9 cellular contexts compared by ENCODE assay signal in the genomic region with DNA sequence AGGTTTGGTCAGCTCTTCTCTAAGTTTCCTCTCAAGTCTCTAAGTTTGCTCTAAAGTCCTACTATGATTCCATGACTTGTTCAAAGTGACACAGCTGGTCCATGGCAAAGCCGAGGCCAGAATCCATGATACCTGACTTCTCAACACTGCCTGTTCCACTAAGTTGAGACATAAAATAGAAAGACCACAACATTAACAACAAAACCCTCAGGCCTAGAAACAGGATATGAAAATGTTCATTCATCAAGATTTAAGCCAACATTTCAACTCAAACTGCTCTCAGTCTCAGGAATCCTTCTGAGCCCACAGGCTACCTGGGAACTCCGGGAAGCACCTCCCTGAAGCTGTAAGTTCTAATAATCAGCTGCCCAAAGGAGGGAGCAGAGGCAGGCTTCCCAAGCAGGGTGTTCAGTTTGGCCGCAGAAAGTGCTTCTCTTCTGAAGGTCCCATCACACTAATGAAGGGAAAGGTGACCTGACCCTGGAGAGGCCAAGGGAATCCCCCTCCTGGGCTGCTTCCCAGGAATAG.
DNase-seq lines count a peak whose midpoint lies in the region; ATAC-seq, FAIRE-seq and TF ChIP-seq lines count a peak whose summit lies in the region.
"Had no signal": no experiment of that assay in that cellular context is flagged by ENCODE, and none has a peak within 500 bp of the region (broad histone marks: within the 10 kb centered on the region; RNA-seq: fewer than 3 reads in every experiment).

No MANE protein-coding gene starts in this region.

- H2BK15ac ChIP-seq in H1 (ENCODE audit: low read length), result no peak overlapping the region

- H2BK5ac ChIP-seq in H1 (ENCODE audit: low read depth, low read length), result peak overlapping the region; percentile 97

- H4K91ac ChIP-seq in H1 (replicated peaks; ENCODE audit: insufficient read length, low read length), result no peak overlapping the region

- H2AFZ ChIP-seq in H1 (ENCODE audit: low read length), result no peak overlapping the region

- POLR2A ChIA-PET in RWPE1 (lab: Yijun Ruan, JAX; ENCODE audit: low non-redundant PET) (no interaction called here), H1 (lab: Charles Lee; ENCODE audit: partially characterized antibody) (interaction anchor here (0.6 to 1.3 kb wide), 2 partner anchors 34 to 63 kb away, joined by 3 to 5 read pairs; partner anchors contain the start of gene STK17A)

- H3K14ac ChIP-seq in H1 (ENCODE audit: insufficient read length), result no peak overlapping the region

- no peak for ATAC-seq in GM18517 (IDR thresholded peaks at IDR 0.05; ENCODE audit: unreplicated experiment)

- H2BK12ac ChIP-seq in H1 (ENCODE audit: low read depth, low read length), result no peak overlapping the region

- peaks cover 8% of the 10 kb centered on the region for H3K79me1 ChIP-seq in H1 (ENCODE audit: low read depth, low read length)

- H3K9me3 ChIP-seq in H1 (ENCODE audit: insufficient read depth in 2 of 2, low read depth in 1 of 2, low read length in 1 of 2), result no peaks in the 10 kb centered on the region

- H3K4me3 ChIP-seq in H1 (ENCODE audit: extremely low read depth in 1 of 4, insufficient read depth in 2 of 4, low read depth in 3 of 4, low read length in 4 of 4), result no peak overlapping the region
- no peak overlapping the region for H3K4me3 ChIP-seq in rectal smooth muscle tissue (ENCODE audit: low read length)

- DNase-seq in Daoy (ENCODE audit: low read depth), result peak; percentile 45
- DNase-seq in RWPE1 (ENCODE audit: low spot score), result no peak
- no peak for DNase-seq in H1 (ENCODE audit: low read depth in 1 of 2, low spot score in 2 of 2)
- DNase-seq in stimulated activated CD8-positive, alpha-beta memory T cell treated with anti-CD3 and anti-CD28 coated beads, Interleukin-4, amount 100 ng/mL, for 48 hours, result no peak
- DNase-seq in NCI-H2227 treated with DMSO at 0.1 percent for 48 hours (lab: John Stamatoyannopoulos, UW), result no peak
- no peak for DNase-seq in NCI-H774 (lab: John Stamatoyannopoulos, UW)
- DNase-seq: DMS53 had no signal

- no peak overlapping the region for H4K8ac ChIP-seq in H1 (ENCODE audit: extremely low read depth, insufficient read depth, low read length)

- H3K4me1 ChIP-seq in H1 (replicated peaks in 1 of 4; ENCODE audit: control insufficient read depth in 3 of 4, insufficient read depth in 4 of 4, low read length in 3 of 4) (peaks cover 11 to 20% (median 16%) of the 10 kb centered on the region in 4 experiments), rectal smooth muscle tissue (ENCODE audit: control insufficient read depth, insufficient read depth, low read length) (peaks cover 41% of the 10 kb centered on the region)

- 0 out of 2 replicates have a peak overlapping the region, but pooled peaks have one; percentile 55 for H2AK5ac ChIP-seq in H1 (ENCODE audit: low read depth, low read length)

- peak overlapping the region; percentile 100 for H3K27ac ChIP-seq in RWPE1
- H3K27ac ChIP-seq in H1 (ENCODE audit: low read depth, low read length), result no peak overlapping the region
- H3K27ac ChIP-seq in rectal smooth muscle tissue (ENCODE audit: low read depth, low read length), result peak overlapping the region; percentile 92

- H3K56ac ChIP-seq in H1 (replicated peaks; ENCODE audit: insufficient read length, low read depth, low read length), result no peak overlapping the region

- H3K79me2 ChIP-seq in H1 (ENCODE audit: control insufficient read depth in 1 of 2, insufficient read depth in 2 of 2, low read length in 2 of 2), result peaks cover 0 to 9% of the 10 kb centered on the region in 2 experiments; a peak in 1 of 4 replicates

- 97% methylated on average over 3 of the region's 3 CpGs; no CpG with 5 or more reads in 1 of the 2 experiments for WGBS in H1 (ENCODE audit: extremely low coverage in 1 of 2, insufficient coverage in 1 of 2, insufficient read length in 1 of 2, insufficient replicate concordance in 2 of 2, low coverage in 1 of 2, low lambda C conversion rate in 2 of 2, missing lambda C conversion rate in 1 of 2), 2 experiments

- CTCF ChIA-PET in RWPE1 (lab: Yijun Ruan, JAX), result no interaction called here
- CTCF ChIA-PET in H1 (lab: Charles Lee; ENCODE audit: partially characterized antibody), result interaction anchor here (0.7 to 1.6 kb wide), 4 partner anchors 11 to 101 kb away, joined by 3 to 10 read pairs (median 3); partner anchors contain the start of gene STK17A

- no peak overlapping the region for H4K5ac ChIP-seq in H1 (ENCODE audit: insufficient read length, low read depth, low read length)

- no peak overlapping the region for H2BK20ac ChIP-seq in H1 (ENCODE audit: low read length)

- H3K4ac ChIP-seq in H1 (replicated peaks; ENCODE audit: insufficient read length, low read depth, low read length), result no peak overlapping the region

- no peak overlapping the region for H3K9ac ChIP-seq in H1 (replicated peaks in 1 of 4; ENCODE audit: extremely low read depth in 1 of 4, low read depth in 3 of 4, low read length in 3 of 4)
- no peak overlapping the region for H3K9ac ChIP-seq in rectal smooth muscle tissue (ENCODE audit: low read length)

- H3K4me2 ChIP-seq in H1 (ENCODE audit: insufficient read depth in 1 of 2, low read depth in 2 of 2, low read length in 2 of 2), result no peak overlapping the region; a peak in 1 of 4 replicates

- no peaks in the 10 kb centered on the region for H4K20me1 ChIP-seq in H1 (replicated peaks in 1 of 2; ENCODE audit: control insufficient read depth in 1 of 2, insufficient read depth in 2 of 2, low read length in 2 of 2)

- TF ChIP-seq EP300 in H1 (IDR thresholded peaks at IDR 0.05; ENCODE audit: borderline replicate concordance in 1 of 2, low read depth in 2 of 2, low read length in 2 of 2), result no peak

- no peak overlapping the region for H3K18ac ChIP-seq in H1 (ENCODE audit: extremely low read depth, low read length)

- no peak for TF ChIP-seq RAD21 in H1 (IDR thresholded peaks at IDR 0.05 in 1 of 2, conservative IDR thresholded peaks at IDR 0.05 in 1 of 2; ENCODE audit: low read depth in 2 of 2, low read length in 2 of 2)

- peaks cover 0 to 48% (median 10%) of the 10 kb centered on the region in 4 experiments; a peak in 6 of 8 replicates for H3K36me3 ChIP-seq in H1 (ENCODE audit: control insufficient read depth in 2 of 4, insufficient read depth in 4 of 4, low read length in 3 of 4)
- peaks cover 5% of the 10 kb centered on the region for H3K36me3 ChIP-seq in rectal smooth muscle tissue (ENCODE audit: control insufficient read depth, insufficient read depth, low read length)

- H3K27me3 ChIP-seq in H1 (replicated peaks in 1 of 4; ENCODE audit: control insufficient read depth in 3 of 4, extremely low read depth in 1 of 4, insufficient read depth in 3 of 4, low read length in 3 of 4) (no peaks in the 10 kb centered on the region), rectal smooth muscle tissue (ENCODE audit: control insufficient read depth, insufficient read depth, low read length) (no peaks in the 10 kb centered on the region)

- no peak for TF ChIP-seq CTCF in RWPE1 (conservative IDR thresholded peaks at IDR 0.05; ENCODE audit: low read depth)
- TF ChIP-seq CTCF in H1 (IDR thresholded peaks at IDR 0.05; ENCODE audit: control extremely low read depth in 1 of 3, insufficient read depth in 1 of 3, low read depth in 1 of 3, low read length in 3 of 3), result no peak

- H3K23ac ChIP-seq in H1 (ENCODE audit: insufficient read length), result no peak overlapping the region

- FAIRE-seq in H1 (lab: Jason Lieb, UNC), result no peak

- no peaks in the 10 kb centered on the region; the same call in 1 of the 2 replicates for H3K23me2 ChIP-seq in H1 (ENCODE audit: low read depth, low read length)

- no peak overlapping the region for H2BK120ac ChIP-seq in H1 (replicated peaks; ENCODE audit: low read depth, low read length)

- no peak for TF ChIP-seq POLR2A in H1 (IDR thresholded peaks at IDR 0.05; ENCODE audit: control extremely low read depth in 1 of 2, low read depth in 2 of 2, low read length in 2 of 2)

TF ChIP-seq in H1, 55 proteins besides CTCF, POLR2A, EP300 and RAD21:
- no peak for TF ChIP-seq RXRA (IDR thresholded peaks at IDR 0.05; ENCODE audit: insufficient read depth, low read depth, low read length)
